ENCODE assay signal across 15 cellular contexts in genomic region chr10:86661161-86662025, GRCh38. TPM values are rescaled to one million over a fixed set of nuclear protein-coding genes. Genes with fewer than 3 reads are reported as not detected.
DNase-seq lines count a peak whose midpoint lies in the region; ATAC-seq and TF ChIP-seq lines count a peak whose summit lies in the region.
"Had no signal": no experiment of that assay in that cellular context is flagged by ENCODE, and none has a peak within 500 bp of the region (broad histone marks: within the 10 kb centered on the region; RNA-seq: fewer than 3 reads in every experiment).

No MANE protein-coding gene starts in this region.

- H3K4me1 ChIP-seq in SK-N-SH (ENCODE audit: control insufficient read depth in 1 of 2, insufficient read depth in 2 of 2, low read depth in 1 of 2, low read length in 1 of 2) = peaks cover 0 to 35% of the 10 kb centered on the region in 2 experiments; a peak in 1 of 4 replicates
- peaks cover 0 to 43% (median 0%) of the 10 kb centered on the region in 3 donors for H3K4me1 ChIP-seq in gastroesophageal sphincter
- peaks cover 11 to 18% of the 10 kb centered on the region in 2 donors for H3K4me1 ChIP-seq in neuronal stem cell (ENCODE audit: control insufficient read depth in 2 of 2, insufficient read depth in 1 of 2, low read depth in 1 of 2, low read length in 2 of 2)
- H3K4me1 ChIP-seq in CD8-positive, alpha-beta T cell (ENCODE audit: insufficient read depth, low read length) = no peaks in the 10 kb centered on the region
- peaks cover 11 to 17% of the 10 kb centered on the region in 2 experiments for H3K4me1 ChIP-seq in trophoblast cell (ENCODE audit: control insufficient read depth in 1 of 2, insufficient read depth in 2 of 2, low read length in 2 of 2)

- H3K36me3 ChIP-seq in SK-N-SH (replicated peaks in 1 of 2; ENCODE audit: control insufficient read depth in 1 of 2, insufficient read depth in 2 of 2, low read length in 1 of 2) (no peaks in the 10 kb centered on the region), gastroesophageal sphincter (no peaks in the 10 kb centered on the region), neuronal stem cell (replicated peaks in 1 of 2; ENCODE audit: control insufficient read depth in 2 of 2, insufficient read depth in 2 of 2, low read length in 2 of 2) (no peaks in the 10 kb centered on the region), trophoblast cell (ENCODE audit: control insufficient read depth in 1 of 2, insufficient read depth in 2 of 2, low read length in 2 of 2) (no peaks in the 10 kb centered on the region)
- H3K36me3 ChIP-seq in CD8-positive, alpha-beta T cell (ENCODE audit: insufficient read depth, low read length) = no peaks in the 10 kb centered on the region

- H2BK5ac ChIP-seq in neuronal stem cell (ENCODE audit: low read length) (no peak overlapping the region), trophoblast cell (ENCODE audit: low read depth, low read length, poor library complexity) (no peak overlapping the region)

- H3K14ac ChIP-seq in neuronal stem cell (ENCODE audit: low read length) (no peak overlapping the region), trophoblast cell (ENCODE audit: low read length) (no peak overlapping the region)

- H3K79me1 ChIP-seq in neuronal stem cell (ENCODE audit: low read depth, low read length) = peaks cover 2% of the 10 kb centered on the region
- H3K79me1 ChIP-seq in trophoblast cell (ENCODE audit: low read length) = no peaks in the 10 kb centered on the region

- H4K91ac ChIP-seq in neuronal stem cell (ENCODE audit: low read depth, low read length, poor library complexity) = no peak overlapping the region
- H4K91ac ChIP-seq in trophoblast cell (ENCODE audit: low read depth, low read length) = no peak overlapping the region

- WGBS in SK-N-SH (ENCODE audit: low lambda C conversion rate) = 73% methylated on average over 12 of the region's 17 CpGs
- WGBS in gastroesophageal sphincter (ENCODE audit: low coverage in 1 of 2), 2 donors = 90% methylated on average over 2 of the region's 17 CpGs; no CpG with 5 or more reads in 1 of the 2 donors
- WGBS in neuronal stem cell (ENCODE audit: extremely low coverage in 2 of 2, insufficient read length in 2 of 2, insufficient replicate concordance in 1 of 2), 2 donors = no CpG with 5 or more reads among the region's 17 CpGs
- WGBS in trophoblast cell (ENCODE audit: extremely low coverage, insufficient coverage, insufficient read length) = no CpG with 5 or more reads among the region's 17 CpGs

- no peaks in the 10 kb centered on the region for H3K27me3 Mint-ChIP-seq in CD8-positive, alpha-beta T cell (ENCODE audit: low read depth)
- H3K27me3 Mint-ChIP-seq: activated CD4-positive, alpha-beta memory T cell treated with anti-CD3 and anti-CD28 coated beads, Interleukin-2, amount 10 ng/mL, durations not matched to agents 7 days and 5 days had no signal

- no peaks in the 10 kb centered on the region for H3K27me3 ChIP-seq in SK-N-SH (ENCODE audit: insufficient read depth)
- no peaks in the 10 kb centered on the region for H3K27me3 ChIP-seq in gastroesophageal sphincter
- H3K27me3 ChIP-seq in neuronal stem cell (ENCODE audit: control insufficient read depth in 3 of 3, insufficient read depth in 3 of 3, low read depth in 1 of 3, low read length in 3 of 3) = peaks cover 0 to 32% (median 0%) of the 10 kb centered on the region in 3 experiments
- H3K27me3 ChIP-seq in CD8-positive, alpha-beta T cell (ENCODE audit: insufficient read depth, low read length) = no peaks in the 10 kb centered on the region
- H3K27me3 ChIP-seq in trophoblast cell (ENCODE audit: insufficient read depth, low read length) = no peaks in the 10 kb centered on the region

- H2BK120ac ChIP-seq in neuronal stem cell (ENCODE audit: low read depth, low read length) (no peak overlapping the region), trophoblast cell (ENCODE audit: insufficient read depth, low read length, poor library complexity) (no peak overlapping the region)

- H3K4me3 ChIP-seq in SK-N-SH (ENCODE audit: low read depth in 2 of 2, low read length in 1 of 2) = no peak overlapping the region
- no peak overlapping the region for H3K4me3 ChIP-seq in gastroesophageal sphincter
- H3K4me3 ChIP-seq in neuronal stem cell (ENCODE audit: low read length in 2 of 2) = no peak overlapping the region
- no peak overlapping the region for H3K4me3 ChIP-seq in CD8-positive, alpha-beta T cell (ENCODE audit: low read depth, low read length)
- H3K4me3 ChIP-seq in trophoblast cell (ENCODE audit: low read depth, low read length) = no peak overlapping the region

- H3K9me3 Mint-ChIP-seq in CD8-positive, alpha-beta T cell = no peaks in the 10 kb centered on the region
- H3K9me3 Mint-ChIP-seq: activated CD4-positive, alpha-beta memory T cell treated with anti-CD3 and anti-CD28 coated beads, Interleukin-2, amount 10 ng/mL, durations not matched to agents 7 days and 5 days had no signal

- H3K9me3 ChIP-seq in SK-N-SH (no peaks in the 10 kb centered on the region), gastroesophageal sphincter (no peaks in the 10 kb centered on the region), neuronal stem cell (replicated peaks in 1 of 2; ENCODE audit: control insufficient read depth in 2 of 2, insufficient read depth in 1 of 2, low read depth in 1 of 2, low read length in 2 of 2) (no peaks in the 10 kb centered on the region), trophoblast cell (ENCODE audit: insufficient read depth, low read depth, low read length) (peaks cover 1% of the 10 kb centered on the region)
- no peaks in the 10 kb centered on the region for H3K9me3 ChIP-seq in CD8-positive, alpha-beta T cell (ENCODE audit: low read length)

- no peak overlapping the region for H2BK12ac ChIP-seq in neuronal stem cell (ENCODE audit: low read length)
- no peak overlapping the region for H2BK12ac ChIP-seq in trophoblast cell (ENCODE audit: low read length)

- TF ChIP-seq CTCF in SK-N-SH (IDR thresholded peaks at IDR 0.05) (no peak), gastroesophageal sphincter (IDR thresholded peaks at IDR 0.05) (no peak)
- no peak for TF ChIP-seq CTCF in CD8-positive, alpha-beta T cell (IDR thresholded peaks at IDR 0.05)

- H3K79me2 ChIP-seq in SK-N-SH (ENCODE audit: insufficient read depth) = no peaks in the 10 kb centered on the region
- H3K79me2 ChIP-seq in trophoblast cell (ENCODE audit: control insufficient read depth, insufficient read depth, low read length, poor library complexity) = no peaks in the 10 kb centered on the region

- H2AK5ac ChIP-seq in neuronal stem cell (ENCODE audit: low read depth, low read length) (peak overlapping the region; percentile 86), trophoblast cell (ENCODE audit: low read length) (no peak overlapping the region)

- peak; percentile 37 for ATAC-seq in gastroesophageal sphincter
- no peak for ATAC-seq in CD8-positive, alpha-beta T cell
- ATAC-seq in HG02970 (IDR thresholded peaks at IDR 0.05; ENCODE audit: low FRiP score, unreplicated experiment) = no peak
- ATAC-seq: T-helper 17 cell had no signal

- DNase-seq in G401 (ENCODE audit: low spot score) (peak; percentile 25), SK-N-SH (peak; percentile 72), neuronal stem cell (ENCODE audit: low spot score) (no peak), activated T-cell treated with anti-CD3 and anti-CD28 coated beads for 4 hours (no peak), trophoblast cell (no peak)
- DNase-seq in CD8-positive, alpha-beta T cell = no peak
- DNase-seq: activated CD4-positive, alpha-beta memory T cell treated with anti-CD3 and anti-CD28 coated beads, Interleukin-2, amount 10 ng/mL, durations not matched to agents 7 days and 5 days; activated naive CD4-positive, alpha-beta T cell treated with Interleukin-2 at 50 U/mL for 16 hours; C1 segment of cervical spinal cord; NCI-H1417 treated with DMSO at 0.1 percent for 48 hours had no signal

- TF ChIP-seq EP300 in SK-N-SH (IDR thresholded peaks at IDR 0.05; ENCODE audit: borderline replicate concordance in 1 of 2, low read depth in 1 of 2, low read length in 1 of 2) (no peak), gastroesophageal sphincter (IDR thresholded peaks at IDR 0.05) (no peak)

- no peak overlapping the region for H4K12ac ChIP-seq in trophoblast cell (ENCODE audit: low read depth, low read length)

- TF ChIP-seq RAD21 in SK-N-SH (IDR thresholded peaks at IDR 0.05; ENCODE audit: low read length) = peak; percentile 57

- no peaks in the 10 kb centered on the region for H3K4me1 Mint-ChIP-seq in CD8-positive, alpha-beta T cell (ENCODE audit: low read depth)
- H3K4me1 Mint-ChIP-seq: activated CD4-positive, alpha-beta memory T cell treated with anti-CD3 and anti-CD28 coated beads, Interleukin-2, amount 10 ng/mL, durations not matched to agents 7 days and 5 days had no signal

- no peaks in the 10 kb centered on the region for H3K9me2 ChIP-seq in SK-N-SH

- H4K8ac ChIP-seq in neuronal stem cell (ENCODE audit: low read depth, low read length) (no peak overlapping the region), trophoblast cell (ENCODE audit: low read depth, low read length) (no peak overlapping the region)

- in situ Hi-C loops in G401 (cut with HindIII; ENCODE audit: low sequenced_read_pairs) = no loop called here

- H3K36me3 Mint-ChIP-seq in CD8-positive, alpha-beta T cell = no peaks in the 10 kb centered on the region

- no peak overlapping the region for H3K4me3 Mint-ChIP-seq in CD8-positive, alpha-beta T cell
- H3K4me3 Mint-ChIP-seq: activated CD4-positive, alpha-beta memory T cell treated with anti-CD3 and anti-CD28 coated beads, Interleukin-2, amount 10 ng/mL, durations not matched to agents 7 days and 5 days had no signal

- H2BK15ac ChIP-seq in neuronal stem cell (ENCODE audit: low read length) = peak overlapping the region; percentile 55

- H3K18ac ChIP-seq in neuronal stem cell (ENCODE audit: low read length) = peak overlapping the region; percentile 65
- no peak overlapping the region for H3K18ac ChIP-seq in trophoblast cell (ENCODE audit: low read length)

- no peak overlapping the region for H3K27ac ChIP-seq in SK-N-SH (ENCODE audit: low read depth in 2 of 2, low read length in 1 of 2)
- peak overlapping the region in 2 of 4 donors; percentile 20 to 26 for H3K27ac ChIP-seq in gastroesophageal sphincter
- no peak overlapping the region for H3K27ac ChIP-seq in neuronal stem cell (replicated peaks; ENCODE audit: low read length)
- no peak overlapping the region for H3K27ac ChIP-seq in CD8-positive, alpha-beta T cell (ENCODE audit: low read depth, low read length)
- no peak overlapping the region for H3K27ac ChIP-seq in trophoblast cell (ENCODE audit: low read depth, low read length)

- no peaks in the 10 kb centered on the region for H4K20me1 ChIP-seq in SK-N-SH (ENCODE audit: insufficient read depth)

- no peak for TF ChIP-seq POLR2A in gastroesophageal sphincter (IDR thresholded peaks at IDR 0.05)

- POLR2A ChIA-PET in SK-N-SH (lab: Yijun Ruan, JAX) = no interaction called here
- POLR2A ChIA-PET in CD8-positive, alpha-beta T cell (lab: Charles Lee) = no interaction called here

- no peak overlapping the region for H3K4me2 ChIP-seq in SK-N-SH
- H3K4me2 ChIP-seq in neuronal stem cell (ENCODE audit: insufficient read depth, low read length, poor library complexity, severe bottlenecking) = no peak overlapping the region
- H3K4me2 ChIP-seq in trophoblast cell (ENCODE audit: low read length) = no peak overlapping the region

- H3K27ac Mint-ChIP-seq in CD8-positive, alpha-beta T cell = no peak overlapping the region
- H3K27ac Mint-ChIP-seq: activated CD4-positive, alpha-beta memory T cell treated with anti-CD3 and anti-CD28 coated beads, Interleukin-2, amount 10 ng/mL, durations not matched to agents 7 days and 5 days; T-helper 17 cell had no signal

- CTCF ChIA-PET in SK-N-SH (lab: Yijun Ruan, JAX) = interaction anchor here (0.7 to 2.8 kb wide), 3 partner anchors 12 to 32 kb away, joined by 3 to 11 read pairs (median 3); no protein-coding TSS in a partner anchor
- CTCF ChIA-PET in CD8-positive, alpha-beta T cell (lab: Charles Lee) = no interaction called here

- H3K4ac ChIP-seq in neuronal stem cell (ENCODE audit: low read length) (no peak overlapping the region), trophoblast cell (ENCODE audit: low read depth, low read length) (no peak overlapping the region)

- H3K9ac ChIP-seq in SK-N-SH = no peak overlapping the region
- peak overlapping the region; percentile 30 for H3K9ac ChIP-seq in neuronal stem cell (ENCODE audit: low read depth, low read length, poor library complexity)
- no peak overlapping the region for H3K9ac ChIP-seq in trophoblast cell (ENCODE audit: low read length)

- intact Hi-C loops in CD8-positive, alpha-beta T cell (cut with DNase I, micrococcal nuclease) = no loop called here

- peak overlapping the region; percentile 77 for H3K23ac ChIP-seq in neuronal stem cell (ENCODE audit: low read depth, low read length, poor library complexity)
- H3K23ac ChIP-seq in trophoblast cell (ENCODE audit: low read length) = no peak overlapping the region

- H3F3A ChIP-seq in SK-N-SH (replicated peaks; ENCODE audit: insufficient read depth) = no peaks in the 10 kb centered on the region

- H2AFZ ChIP-seq in SK-N-SH (ENCODE audit: low read depth) (no peak overlapping the region), neuronal stem cell (ENCODE audit: low read length) (no peak overlapping the region), trophoblast cell (ENCODE audit: insufficient read depth, low read length, poor library complexity) (no peak overlapping the region)

RNA-seq across cellular contexts. Expression of gene LDB3, which starts 6.9 kb away (rescaled TPM):
- 0.37 and 0.78 TPM in 2 replicates for total RNA-seq in G401 (2014; rRNA removed; shearing (Covaris generic))
- polyA plus RNA-seq in SK-N-SH (2012; rRNA removed) = 0.48 and 0.73 TPM in 2 replicates
- 0.26 and 0.38 TPM in 2 replicates for polyA plus RNA-seq in SK-N-SH (2012; cell fraction: cytosol; rRNA removed)
- polyA plus RNA-seq in SK-N-SH (2012; cell fraction: nucleus; rRNA removed) = 1.3 and 1.7 TPM in 2 replicates
- 10 to 100 TPM; 12.9 to 45.8 (median 18.6) TPM for total RNA-seq in gastroesophageal sphincter
- 0.08 TPM for polyA plus RNA-seq in neuronal stem cell (2013, experiment 1 of 2)
- polyA plus RNA-seq in neuronal stem cell (2013, experiment 2 of 2) = 0.11 TPM
- total RNA-seq in CD8-positive, alpha-beta T cell = not detected
- 0.11 and 0.24 TPM in 2 replicates for polyA plus RNA-seq in trophoblast cell (2013)
- total RNA-seq: dermis microvascular lymphatic vessel endothelial cell, HT1080, T-helper 17 cell had no signal

RNA-seq across cellular contexts. Expression of gene OPN4, which starts 7.0 kb away (rescaled TPM):
- not detected in 2 replicates for total RNA-seq in G401 (2014; rRNA removed; shearing (Covaris generic))
- polyA plus RNA-seq in SK-N-SH (2012; rRNA removed) = 0.03 TPM in 1 of 2 replicates, not detected in the other
- not detected in 2 replicates for polyA plus RNA-seq in SK-N-SH (2012; cell fraction: cytosol; rRNA removed)
- polyA plus RNA-seq in SK-N-SH (2012; cell fraction: nucleus; rRNA removed) = not detected in 2 replicates
- total RNA-seq in gastroesophageal sphincter = not detected
- polyA plus RNA-seq in neuronal stem cell (2013, experiment 1 of 2) = not detected
- polyA plus RNA-seq in neuronal stem cell (2013, experiment 2 of 2) = not detected
- total RNA-seq in CD8-positive, alpha-beta T cell = not detected
- not detected in 2 replicates for polyA plus RNA-seq in trophoblast cell (2013)
- total RNA-seq: activated CD4-positive, alpha-beta memory T cell treated with anti-CD3 and anti-CD28 coated beads, Interleukin-2, amount 10 ng/mL, durations not matched to agents 7 days and 5 days; dermis microvascular lymphatic vessel endothelial cell; HT1080; T-helper 17 cell had no signal

Comparison
In these comparisons a context has a peak if more than half of its experiments do, and no peak if none do; other contexts are left out.
1. DNase-seq: peak in G401 (single experiment) and SK-N-SH (single experiment); none in neuronal stem cell (single experiment), activated T-cell treated with anti-CD3 and anti-CD28 coated beads for 4 hours (single experiment), CD8-positive, alpha-beta T cell (0 of 7) and trophoblast cell (0 of 2).